18 cellular contexts compared by ENCODE assay signal in genomic region chr6:9711313-9711712, GRCh38.
DNase-seq lines count a peak whose midpoint lies in the region; ATAC-seq and TF ChIP-seq lines count a peak whose summit lies in the region.
"Had no signal": no experiment of that assay in that cellular context is flagged by ENCODE, and none has a peak within 500 bp of the region (broad histone marks: within the 10 kb centered on the region; RNA-seq: fewer than 3 reads in every experiment).

No MANE protein-coding gene starts in this region.

- no peaks in the 10 kb centered on the region for H3K27me3 Mint-ChIP-seq in stimulated activated naive CD8-positive, alpha-beta T cell treated with anti-CD3 and anti-CD28 coated beads, Interleukin-15, amount 100 ng/mL, for 72 hours
- H3K27me3 Mint-ChIP-seq: IgD-negative memory B cell had no signal

- H3K27ac Mint-ChIP-seq in stimulated activated naive CD8-positive, alpha-beta T cell treated with anti-CD3 and anti-CD28 coated beads, Interleukin-15, amount 100 ng/mL, for 72 hours: no peak overlapping the region
- H3K27ac Mint-ChIP-seq: IgD-negative memory B cell had no signal

- no peak for TF ChIP-seq CTCF in fibroblast of pulmonary artery (IDR thresholded peaks at IDR 0.05; ENCODE audit: low read length, missing control alignments)

- peaks cover 0 to 8% of the 10 kb centered on the region in 2 donors for H3K9me3 Mint-ChIP-seq in stimulated activated naive CD8-positive, alpha-beta T cell treated with anti-CD3 and anti-CD28 coated beads, Interleukin-15, amount 100 ng/mL, for 72 hours

- no peak overlapping the region for H3K4me3 Mint-ChIP-seq in stimulated activated naive CD8-positive, alpha-beta T cell treated with anti-CD3 and anti-CD28 coated beads, Interleukin-15, amount 100 ng/mL, for 72 hours
- H3K4me3 Mint-ChIP-seq: IgD-negative memory B cell had no signal

- H3K4me1 Mint-ChIP-seq in stimulated activated naive CD8-positive, alpha-beta T cell treated with anti-CD3 and anti-CD28 coated beads, Interleukin-15, amount 100 ng/mL, for 72 hours: no peaks in the 10 kb centered on the region

- no peak overlapping the region for H3K4me3 ChIP-seq in fibroblast of pulmonary artery (replicated peaks; ENCODE audit: low read depth, low read length)
- H3K4me3 ChIP-seq: GM12878, GM23248 had no signal

- peak; percentile 3 for DNase-seq in SKM-1 treated with dmso at 0.1 percent for 144 hours (lab: John Stamatoyannopoulos, UW; ENCODE audit: unreplicated experiment)
- DNase-seq in SKM-1 (lab: John Stamatoyannopoulos, UW; ENCODE audit: unreplicated experiment): no peak
- peak; percentile 33 for DNase-seq in OCI-M1 (lab: John Stamatoyannopoulos, UW)
- peak; percentile 13 for DNase-seq in fibroblast of pulmonary artery (ENCODE audit: low read depth)
- no peak for DNase-seq in cerebellar nuclear complex (lab: John Stamatoyannopoulos, UW)
- no peak for DNase-seq in stimulated activated naive CD8-positive, alpha-beta T cell treated with anti-CD3 and anti-CD28 coated beads, Interleukin-15, amount 100 ng/mL, for 72 hours
- no peak for DNase-seq in NCI-H2029 treated with DMSO at 0.1 percent for 48 hours (lab: John Stamatoyannopoulos, UW)
- no peak for DNase-seq in NCI-H446 treated with DMSO at 0.1 percent for 48 hours (lab: John Stamatoyannopoulos, UW)
- DNase-seq: DND-41, GM23248, MV-4-11, NCI-H1417 treated with DMSO at 0.1 percent for 48 hours, NCI-H2029, NCI-H2171 treated with DMSO at 0.1 percent for 48 hours, NCI-H510A, SHP77 had no signal

- ATAC-seq in stimulated activated naive CD8-positive, alpha-beta T cell treated with anti-CD3 and anti-CD28 coated beads, Interleukin-15, amount 100 ng/mL, for 72 hours: no peak
- ATAC-seq: GM12878 had no signal

Comparison
In these comparisons a context has a peak if more than half of its experiments do, and no peak if none do; other contexts are left out.
1. DNase-seq: peak in SKM-1 treated with dmso at 0.1 percent for 144 hours (single experiment), OCI-M1 (single experiment) and fibroblast of pulmonary artery (single experiment); none in SKM-1 (single experiment), cerebellar nuclear complex (0 of 2), stimulated activated naive CD8-positive, alpha-beta T cell treated with anti-CD3 and anti-CD28 coated beads, Interleukin-15, amount 100 ng/mL, for 72 hours (0 of 2), NCI-H2029 treated with DMSO at 0.1 percent for 48 hours (single experiment) and NCI-H446 treated with DMSO at 0.1 percent for 48 hours (single experiment).